Comparison of ENCODE assay signal across 7 cellular contexts in genomic region chrX:48474127-48474526, GRCh38. TPM values are rescaled to one million over a fixed set of nuclear protein-coding genes. Genes with fewer than 3 reads are reported as not detected.
DNase-seq lines count a peak whose midpoint lies in the region; ATAC-seq and TF ChIP-seq lines count a peak whose summit lies in the region.
"Had no signal": no experiment of that assay in that cellular context is flagged by ENCODE, and none has a peak within 500 bp of the region (broad histone marks: within the 10 kb centered on the region; RNA-seq: fewer than 3 reads in every experiment).

No MANE protein-coding gene starts in this region.

- CTCF ChIA-PET in PC-3 (lab: Charles Lee), result interaction anchor here (0.7 to 1.0 kb wide), 2 partner anchors 9 to 20 kb away, joined by 4 read pairs; no protein-coding TSS in a partner anchor

- H3K4me3 ChIP-seq in PC-3 (ENCODE audit: low read length), result no peak overlapping the region
- peak overlapping the region; percentile 14; the same call in 1 of the 2 replicates for H3K4me3 ChIP-seq in iPS-20b (ENCODE audit: low read length)

- intact Hi-C loops in PC-3 (cut with micrococcal nuclease), result loop anchor here (1.0 to 2.0 kb wide), 2 partner anchors 17 to 37 kb away; no protein-coding TSS in a partner anchor

- H3K36me3 ChIP-seq in PC-3 (ENCODE audit: low read depth, low read length) (no peaks in the 10 kb centered on the region; the same call in 1 of the 2 replicates), iPS-20b (ENCODE audit: insufficient read depth, low read depth, low read length) (peaks cover 4% of the 10 kb centered on the region; the same call in 1 of the 2 replicates)

- BruUV-seq in PC-3 (replicated peaks; lab: Mats Ljungman, UMichigan), result no TSS peak

- ATAC-seq in PC-3 (no peak), GM19351 (IDR thresholded peaks at IDR 0.05; ENCODE audit: unreplicated experiment) (no peak), HG03342 (IDR thresholded peaks at IDR 0.05; ENCODE audit: unreplicated experiment) (no peak)

- POLR2A ChIA-PET in PC-3 (lab: Charles Lee; ENCODE audit: unreplicated experiment), result no interaction called here

- peaks cover 46% of the 10 kb centered on the region for H3K79me2 ChIP-seq in PC-3 (ENCODE audit: low read length)

- in situ Hi-C loops in GM13977 (cut with MboI; ENCODE audit: low pct_unique_long_range_greater_than_20kb, low sequenced_read_pairs, unreplicated experiment), result no loop called here

- DNase-seq in GM13977 (ENCODE audit: low spot score) (no peak), PC-3 (peak; percentile 47)
- DNase-seq: activated CD8-positive, alpha-beta memory T cell treated with anti-CD3 and anti-CD28 coated beads for 24 hours; NCI-H1417 treated with DMSO at 0.1 percent for 48 hours had no signal

- H3K4me2 ChIP-seq in PC-3 (ENCODE audit: low read length), result peak overlapping the region; percentile 100

- H3K9me3 ChIP-seq in PC-3 (ENCODE audit: low read length) (no peaks in the 10 kb centered on the region), iPS-20b (ENCODE audit: insufficient read depth, low read depth, low read length) (no peaks in the 10 kb centered on the region)

- peaks cover 10% of the 10 kb centered on the region; the same call in 1 of the 2 replicates for H4K20me1 ChIP-seq in PC-3 (ENCODE audit: low read length)

- H3K4me1 ChIP-seq in PC-3 (ENCODE audit: insufficient read depth, low read length) (peaks cover 19% of the 10 kb centered on the region), iPS-20b (ENCODE audit: insufficient read depth, low read length) (peaks cover 11% of the 10 kb centered on the region)

- no peaks in the 10 kb centered on the region for H3K9me2 ChIP-seq in PC-3 (replicated peaks; ENCODE audit: low read length)

- H3K27me3 ChIP-seq in PC-3 (ENCODE audit: low read length), result no peaks in the 10 kb centered on the region
- H3K27me3 ChIP-seq in iPS-20b (ENCODE audit: insufficient read depth, low read length), result no peaks in the 10 kb centered on the region

- no peak overlapping the region for H3K9ac ChIP-seq in PC-3 (ENCODE audit: low read length)
- 0 out of 2 replicates have a peak overlapping the region, but pooled peaks have one; percentile 15 for H3K9ac ChIP-seq in iPS-20b (ENCODE audit: low read depth, low read length)

- H3F3A ChIP-seq in PC-3 (ENCODE audit: low read length, unreplicated experiment), result no peaks in the 10 kb centered on the region

- TF ChIP-seq CTCF in GM13977 (IDR thresholded peaks at IDR 0.05; ENCODE audit: extremely low read depth, insufficient read depth, missing control alignments) (peak; percentile 52), PC-3 (conservative IDR thresholded peaks at IDR 0.05; ENCODE audit: low read depth, low read length) (peak; percentile 62)

- H2AFZ ChIP-seq in PC-3 (ENCODE audit: low read length), result no peak overlapping the region

- H3K27ac ChIP-seq in PC-3 (ENCODE audit: low read length) (no peak overlapping the region), iPS-20b (ENCODE audit: low read length) (no peak overlapping the region)

RNA-seq across cellular contexts. Expression of gene FTSJ1, which starts 1.9 kb away (rescaled TPM):
- 175 and 189 TPM in 2 replicates for total RNA-seq in PC-3 (2014; rRNA removed)

RNA-seq across cellular contexts. Expression of gene SLC38A5, which starts 4.1 kb away (rescaled TPM):
- total RNA-seq in PC-3 (2014; rRNA removed), result 1.6 and 2.4 TPM in 2 replicates

RNA-seq across cellular contexts. Expression of gene PORCN, which starts 34.7 kb away (rescaled TPM):
- 38.9 and 48.3 TPM in 2 replicates for total RNA-seq in PC-3 (2014; rRNA removed)

RNA-seq across cellular contexts. Expression of gene EBP, which starts 47.5 kb away (rescaled TPM):
- total RNA-seq in PC-3 (2014; rRNA removed), result 307 and 324 TPM in 2 replicates
